In the genomic region with DNA sequence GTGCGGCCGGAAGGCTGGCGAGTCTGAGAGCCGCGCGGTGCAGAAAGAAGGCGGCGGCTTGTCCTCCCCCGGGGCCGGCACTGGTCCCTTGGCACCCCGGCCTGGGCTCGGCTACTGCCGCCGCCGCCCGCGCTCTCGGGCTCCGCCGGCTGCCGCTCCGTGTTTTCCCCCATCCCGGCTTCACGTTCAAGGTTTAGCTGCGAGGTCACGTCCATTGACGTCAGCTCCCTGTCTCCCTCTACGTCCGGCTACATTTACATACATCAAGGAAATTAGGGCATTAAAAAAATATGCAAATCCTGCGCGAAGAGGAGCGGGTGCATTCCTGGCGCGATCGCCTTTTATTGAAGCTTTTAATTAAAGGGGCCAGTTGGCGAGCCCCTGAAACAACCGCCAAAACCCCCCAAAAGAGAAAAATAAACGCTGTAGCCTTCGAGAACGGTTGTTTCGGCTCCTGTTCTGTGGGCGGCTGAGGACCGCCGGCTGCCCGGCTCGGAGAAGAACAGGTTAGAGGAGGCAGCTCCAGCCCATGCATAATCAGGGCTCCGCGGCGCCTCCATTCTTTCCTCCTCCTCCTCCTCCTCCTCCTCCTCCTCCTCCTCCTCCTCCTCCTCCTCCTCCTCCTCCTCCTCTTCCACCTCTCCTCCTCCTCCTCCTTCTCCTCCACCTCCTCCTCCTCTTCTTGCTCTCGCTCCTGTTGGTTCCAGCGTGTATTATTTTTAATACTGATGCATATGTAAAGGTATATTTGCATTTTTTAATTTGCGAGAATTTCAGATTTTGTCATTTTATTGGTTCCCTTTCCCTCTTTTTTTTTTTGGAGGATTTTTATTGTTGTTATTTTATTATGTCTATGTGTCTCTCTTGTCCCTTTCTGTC, we compare ENCODE assay signal across 1 cellular context.
TF ChIP-seq lines count a peak whose summit lies in the region.

No MANE protein-coding gene starts in this region.

TF ChIP-seq in SK-N-SH, 30 proteins besides CTCF, POLR2A, EP300 and RAD21 (continued from another document):
- TF ChIP-seq, protein P1, sequence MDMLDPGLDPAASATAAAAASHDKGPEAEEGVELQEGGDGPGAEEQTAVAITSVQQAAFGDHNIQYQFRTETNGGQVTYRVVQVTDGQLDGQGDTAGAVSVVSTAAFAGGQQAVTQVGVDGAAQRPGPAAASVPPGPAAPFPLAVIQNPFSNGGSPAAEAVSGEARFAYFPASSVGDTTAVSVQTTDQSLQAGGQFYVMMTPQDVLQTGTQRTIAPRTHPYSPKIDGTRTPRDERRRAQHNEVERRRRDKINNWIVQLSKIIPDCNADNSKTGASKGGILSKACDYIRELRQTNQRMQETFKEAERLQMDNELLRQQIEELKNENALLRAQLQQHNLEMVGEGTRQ (IDR thresholded peaks at IDR 0.05; ENCODE audit: borderline replicate concordance, low read depth, low read length) = no peak
- TF ChIP-seq CHD2 (IDR thresholded peaks at IDR 0.05; ENCODE audit: low read length, partially characterized antibody) = no peak
- TF ChIP-seq, protein P2, sequence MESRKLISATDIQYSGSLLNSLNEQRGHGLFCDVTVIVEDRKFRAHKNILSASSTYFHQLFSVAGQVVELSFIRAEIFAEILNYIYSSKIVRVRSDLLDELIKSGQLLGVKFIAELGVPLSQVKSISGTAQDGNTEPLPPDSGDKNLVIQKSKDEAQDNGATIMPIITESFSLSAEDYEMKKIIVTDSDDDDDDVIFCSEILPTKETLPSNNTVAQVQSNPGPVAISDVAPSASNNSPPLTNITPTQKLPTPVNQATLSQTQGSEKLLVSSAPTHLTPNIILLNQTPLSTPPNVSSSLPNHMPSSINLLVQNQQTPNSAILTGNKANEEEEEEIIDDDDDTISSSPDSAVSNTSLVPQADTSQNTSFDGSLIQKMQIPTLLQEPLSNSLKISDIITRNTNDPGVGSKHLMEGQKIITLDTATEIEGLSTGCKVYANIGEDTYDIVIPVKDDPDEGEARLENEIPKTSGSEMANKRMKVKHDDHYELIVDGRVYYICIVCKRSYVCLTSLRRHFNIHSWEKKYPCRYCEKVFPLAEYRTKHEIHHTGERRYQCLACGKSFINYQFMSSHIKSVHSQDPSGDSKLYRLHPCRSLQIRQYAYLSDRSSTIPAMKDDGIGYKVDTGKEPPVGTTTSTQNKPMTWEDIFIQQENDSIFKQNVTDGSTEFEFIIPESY (IDR thresholded peaks at IDR 0.05; ENCODE audit: borderline replicate concordance, low read depth) = no peak
- TF ChIP-seq NRF1 (IDR thresholded peaks at IDR 0.05; ENCODE audit: low read depth, low read length) = no peak
- TF ChIP-seq SIN3A (IDR thresholded peaks at IDR 0.05; ENCODE audit: borderline replicate concordance, low read depth, low read length) = no peak
- TF ChIP-seq, protein P3, sequence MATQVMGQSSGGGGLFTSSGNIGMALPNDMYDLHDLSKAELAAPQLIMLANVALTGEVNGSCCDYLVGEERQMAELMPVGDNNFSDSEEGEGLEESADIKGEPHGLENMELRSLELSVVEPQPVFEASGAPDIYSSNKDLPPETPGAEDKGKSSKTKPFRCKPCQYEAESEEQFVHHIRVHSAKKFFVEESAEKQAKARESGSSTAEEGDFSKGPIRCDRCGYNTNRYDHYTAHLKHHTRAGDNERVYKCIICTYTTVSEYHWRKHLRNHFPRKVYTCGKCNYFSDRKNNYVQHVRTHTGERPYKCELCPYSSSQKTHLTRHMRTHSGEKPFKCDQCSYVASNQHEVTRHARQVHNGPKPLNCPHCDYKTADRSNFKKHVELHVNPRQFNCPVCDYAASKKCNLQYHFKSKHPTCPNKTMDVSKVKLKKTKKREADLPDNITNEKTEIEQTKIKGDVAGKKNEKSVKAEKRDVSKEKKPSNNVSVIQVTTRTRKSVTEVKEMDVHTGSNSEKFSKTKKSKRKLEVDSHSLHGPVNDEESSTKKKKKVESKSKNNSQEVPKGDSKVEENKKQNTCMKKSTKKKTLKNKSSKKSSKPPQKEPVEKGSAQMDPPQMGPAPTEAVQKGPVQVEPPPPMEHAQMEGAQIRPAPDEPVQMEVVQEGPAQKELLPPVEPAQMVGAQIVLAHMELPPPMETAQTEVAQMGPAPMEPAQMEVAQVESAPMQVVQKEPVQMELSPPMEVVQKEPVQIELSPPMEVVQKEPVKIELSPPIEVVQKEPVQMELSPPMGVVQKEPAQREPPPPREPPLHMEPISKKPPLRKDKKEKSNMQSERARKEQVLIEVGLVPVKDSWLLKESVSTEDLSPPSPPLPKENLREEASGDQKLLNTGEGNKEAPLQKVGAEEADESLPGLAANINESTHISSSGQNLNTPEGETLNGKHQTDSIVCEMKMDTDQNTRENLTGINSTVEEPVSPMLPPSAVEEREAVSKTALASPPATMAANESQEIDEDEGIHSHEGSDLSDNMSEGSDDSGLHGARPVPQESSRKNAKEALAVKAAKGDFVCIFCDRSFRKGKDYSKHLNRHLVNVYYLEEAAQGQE (IDR thresholded peaks at IDR 0.05; ENCODE audit: low read depth, low read length) = no peak
- TF ChIP-seq NFIC (IDR thresholded peaks at IDR 0.05; ENCODE audit: borderline replicate concordance) = no peak
- TF ChIP-seq MEF2A (IDR thresholded peaks at IDR 0.05; ENCODE audit: borderline replicate concordance, low read depth) = no peak
